In genomic region chr21:29655577-29655976, GRCh38 we compare ENCODE assay signal across 21 cellular contexts.
DNase-seq lines count a peak whose midpoint lies in the region; ATAC-seq, FAIRE-seq and TF ChIP-seq lines count a peak whose summit lies in the region.
"Had no signal": no experiment of that assay in that cellular context is flagged by ENCODE, and none has a peak within 500 bp of the region (broad histone marks: within the 10 kb centered on the region; RNA-seq: fewer than 3 reads in every experiment).

No MANE protein-coding gene starts in this region.

- H3K27ac Mint-ChIP-seq in activated T-cell treated with anti-CD3 and anti-CD28 coated beads, Interleukin-2, amount 50 U/mL, for 72 hours: peak overlapping the region; percentile 64
- H3K27ac Mint-ChIP-seq in CD14-positive monocyte (peak overlapping the region; percentile 93 to 100 (median 98)), endodermal cell (no peak overlapping the region)
- H3K27ac Mint-ChIP-seq: CD8-positive, alpha-beta T cell; H9; HFFc6 had no signal

- no peak for TF ChIP-seq POLR2A in K562 (conservative IDR thresholded peaks at IDR 0.05)

- 97% methylated on average over 6 of the region's 6 CpGs for WGBS in K562 (ENCODE audit: insufficient coverage, low coverage, missing lambda C conversion rate)
- 74 to 85% methylated on average over 5 to 6 of the region's 6 CpGs for WGBS in endodermal cell (ENCODE audit: insufficient coverage in 1 of 2, insufficient read length in 1 of 2), 2 experiments

- FAIRE-seq in K562 (lab: Jason Lieb, UNC): no peak
- FAIRE-seq: GM12891, RCC 7860 had no signal

- H4K20me1 ChIP-seq in BLaER1 treated with 17β-estradiol and CSF1 and Interleukin-3, amounts not matched to agents 10 nM and 100 nM: no peaks in the 10 kb centered on the region
- no peaks in the 10 kb centered on the region for H4K20me1 ChIP-seq in K562 (replicated peaks; ENCODE audit: control insufficient read depth, insufficient read depth, low read length)

- H2AFZ ChIP-seq in K562 (ENCODE audit: low read depth, low read length): no peak overlapping the region; the same call in 1 of the 2 replicates
- H2AFZ ChIP-seq: GM23248 had no signal

- H3K9me1 ChIP-seq in K562 (ENCODE audit: control insufficient read depth, insufficient read depth, low read length): no peaks in the 10 kb centered on the region

- H3K4me3 Mint-ChIP-seq in activated T-cell treated with anti-CD3 and anti-CD28 coated beads, Interleukin-2, amount 50 U/mL, for 72 hours: peak overlapping the region; percentile 40 to 56
- no peak overlapping the region for H3K4me3 Mint-ChIP-seq in CD14-positive monocyte
- no peak overlapping the region for H3K4me3 Mint-ChIP-seq in endodermal cell
- H3K4me3 Mint-ChIP-seq: CD8-positive, alpha-beta T cell; H9; HFFc6 had no signal

- intact Hi-C loops in CD14-positive monocyte (cut with micrococcal nuclease) (no loop called here), K562 (cut with micrococcal nuclease) (loop anchor here (5.0 to 10.0 kb wide), 2 partner anchors 178 to 351 kb away; no protein-coding TSS in a partner anchor), ascending aorta (cut with DNase I) (no loop called here)

- no peak overlapping the region for H3K4me3 ChIP-seq in BLaER1 treated with 17β-estradiol and CSF1 and Interleukin-3, amounts not matched to agents 10 nM and 100 nM
- H3K4me3 ChIP-seq in K562 (no peak overlapping the region), endodermal cell (ENCODE audit: low read length) (no peak overlapping the region), ascending aorta (no peak overlapping the region)

- no peaks in the 10 kb centered on the region for H3K79me2 ChIP-seq in K562 (ENCODE audit: control insufficient read depth, insufficient read depth, low read length)

- peak overlapping the region in 3 of 11 experiments; percentile 75 to 79 (median 75); a peak in 3 of 22 replicates for H3K9ac ChIP-seq in BLaER1 treated with 17β-estradiol and CSF1 and Interleukin-3, amounts not matched to agents 10 nM and 100 nM
- H3K9ac ChIP-seq in K562 (ENCODE audit: insufficient read depth in 1 of 2, low read depth in 2 of 2, low read length in 2 of 2) (no peak overlapping the region), endodermal cell (ENCODE audit: extremely low read depth, low read length, poor library complexity, severe bottlenecking) (no peak overlapping the region)
- H3K9ac ChIP-seq: GM23248 had no signal

- H3K27ac ChIP-seq in BLaER1 treated with 17β-estradiol and CSF1 and Interleukin-3, amounts not matched to agents 10 nM and 100 nM: peak overlapping the region in 10 of 11 experiments; percentile 53 to 93 (median 76); a peak in 17 of 22 replicates
- H3K27ac ChIP-seq in K562 (ENCODE audit: extremely low read depth, low read depth, low read length) (peak overlapping the region; percentile 98), endodermal cell (ENCODE audit: low read depth, low read length) (no peak overlapping the region), ascending aorta (no peak overlapping the region)
- H3K27ac ChIP-seq: GM23248 had no signal

- H3K9me3 Mint-ChIP-seq in activated T-cell treated with anti-CD3 and anti-CD28 coated beads, Interleukin-2, amount 50 U/mL, for 72 hours: peaks cover 3 to 9% of the 10 kb centered on the region in 2 donors
- H3K9me3 Mint-ChIP-seq in CD14-positive monocyte (peaks cover 0 to 12% (median 4%) of the 10 kb centered on the region in 7 donors), endodermal cell (peaks cover 3% of the 10 kb centered on the region)

- no peaks in the 10 kb centered on the region for H3K27me3 Mint-ChIP-seq in activated T-cell treated with anti-CD3 and anti-CD28 coated beads, Interleukin-2, amount 50 U/mL, for 72 hours (ENCODE audit: low read depth)
- no peaks in the 10 kb centered on the region for H3K27me3 Mint-ChIP-seq in CD14-positive monocyte (ENCODE audit: low read depth in 3 of 3)
- no peaks in the 10 kb centered on the region for H3K27me3 Mint-ChIP-seq in endodermal cell (ENCODE audit: insufficient read depth)

- peaks cover 32% of the 10 kb centered on the region for H3K4me1 Mint-ChIP-seq in activated T-cell treated with anti-CD3 and anti-CD28 coated beads, Interleukin-2, amount 50 U/mL, for 72 hours (ENCODE audit: low read depth)
- H3K4me1 Mint-ChIP-seq in CD14-positive monocyte: peaks cover 30% of the 10 kb centered on the region
- H3K4me1 Mint-ChIP-seq in endodermal cell: peaks cover 4% of the 10 kb centered on the region

- TF ChIP-seq CTCF in CD14-positive monocyte (IDR thresholded peaks at IDR 0.05) (no peak), K562 (IDR thresholded peaks at IDR 0.05 in 2 of 3, conservative IDR thresholded peaks at IDR 0.05 in 1 of 3; ENCODE audit: insufficient read depth in 2 of 3, low read depth in 1 of 3, low read length in 3 of 3) (no peak), endodermal cell (conservative IDR thresholded peaks at IDR 0.05) (no peak), ascending aorta (IDR thresholded peaks at IDR 0.05) (no peak)

- no TSS peak for BruUV-seq in K562 (replicated peaks; lab: Mats Ljungman, UMichigan)

- ATAC-seq in activated T-cell treated with anti-CD3 and anti-CD28 coated beads, Interleukin-2, amount 50 U/mL, for 72 hours (replicated peaks in 1 of 2): no peak
- ATAC-seq in K562: no peak
- ATAC-seq: CD8-positive, alpha-beta T cell; Right ventricle myocardium inferior had no signal

- POLR2A ChIA-PET in K562 (lab: Yijun Ruan, JAX): no interaction called here

- in situ Hi-C loops in K562 (cut with MboI): no loop called here

- H3K4me1 ChIP-seq in BLaER1 treated with 17β-estradiol and CSF1 and Interleukin-3, amounts not matched to agents 10 nM and 100 nM: peaks cover 0 to 56% (median 22%) of the 10 kb centered on the region in 10 experiments; a peak in 13 of 20 replicates
- H3K4me1 ChIP-seq in K562 (replicated peaks in 1 of 2; ENCODE audit: control insufficient read depth in 2 of 2, insufficient read depth in 2 of 2, low read length in 2 of 2) (peaks cover 8 to 76% of the 10 kb centered on the region in 2 experiments), endodermal cell (ENCODE audit: control insufficient read depth, insufficient read depth, low read length) (no peaks in the 10 kb centered on the region), ascending aorta (no peaks in the 10 kb centered on the region)

- peak overlapping the region in 6 of 11 experiments; percentile 67 to 86 (median 78); a peak in 10 of 22 replicates for H3K4me2 ChIP-seq in BLaER1 treated with 17β-estradiol and CSF1 and Interleukin-3, amounts not matched to agents 10 nM and 100 nM
- H3K4me2 ChIP-seq in K562 (ENCODE audit: insufficient read depth, low read length): no peak overlapping the region

- no peak for DNase-seq in activated T-cell treated with anti-CD3 and anti-CD28 coated beads, Interleukin-2, amount 50 U/mL, for 72 hours
- no peak for DNase-seq in activated T-cell treated with anti-CD3 and anti-CD28 coated beads, Interleukin-2, amount 50 U/mL, for 1 hour
- DNase-seq in CD14-positive monocyte (ENCODE audit: low spot score): no peak
- DNase-seq in K562 (ENCODE audit: extremely low read depth in 1 of 4, low spot score in 3 of 4): no peak
- no peak for DNase-seq in endodermal cell
- no peak for DNase-seq in ascending aorta (ENCODE audit: low spot score in 2 of 2)
- DNase-seq: CD8-positive, alpha-beta T cell; DMS153; GM23248; H9; HFFc6; Kasumi-1; NCI-H1417; NCI-H1694 treated with DMSO at 0.1 percent for 48 hours; NCI-H446; NCI-H526; OCI-M1 had no signal

- TF ChIP-seq RAD21 in K562 (CRISPR knock-in tag; conservative IDR thresholded peaks at IDR 0.05 in 1 of 2, IDR thresholded peaks at IDR 0.05 in 1 of 2): no peak

- TF ChIP-seq EP300 in K562 (IDR thresholded peaks at IDR 0.05; ENCODE audit: low read length): no peak

- CTCF ChIA-PET in K562 (lab: Yijun Ruan, JAX; ENCODE audit: low intra/inter-chr PET ratio): no interaction called here

- H3K36me3 Mint-ChIP-seq in activated T-cell treated with anti-CD3 and anti-CD28 coated beads, Interleukin-2, amount 50 U/mL, for 72 hours (ENCODE audit: insufficient read depth in 2 of 2): peaks cover 3 to 5% of the 10 kb centered on the region in 2 donors
- H3K36me3 Mint-ChIP-seq in CD14-positive monocyte (peaks cover 12 to 16% of the 10 kb centered on the region in 2 donors), endodermal cell (ENCODE audit: low read depth) (peaks cover 2% of the 10 kb centered on the region)
- H3K36me3 Mint-ChIP-seq: CD8-positive, alpha-beta T cell had no signal

- H3K27me3 ChIP-seq in BLaER1 treated with 17β-estradiol and CSF1 and Interleukin-3, amounts not matched to agents 10 nM and 100 nM: no peaks in the 10 kb centered on the region
- H3K27me3 ChIP-seq in K562 (ENCODE audit: control insufficient read depth in 2 of 2, insufficient read depth in 2 of 2, low read length in 2 of 2) (no peaks in the 10 kb centered on the region), endodermal cell (ENCODE audit: control insufficient read depth, insufficient read depth, low read length, poor library complexity, severe bottlenecking) (no peaks in the 10 kb centered on the region), ascending aorta (no peaks in the 10 kb centered on the region)

- H3K36me3 ChIP-seq in BLaER1 treated with 17β-estradiol and CSF1 and Interleukin-3, amounts not matched to agents 10 nM and 100 nM: no peaks in the 10 kb centered on the region; a peak in 1 of 22 replicates
- H3K36me3 ChIP-seq in K562 (ENCODE audit: control insufficient read depth, insufficient read depth, low read length) (peaks cover 20% of the 10 kb centered on the region), endodermal cell (ENCODE audit: control insufficient read depth, insufficient read depth, low read length) (no peaks in the 10 kb centered on the region), ascending aorta (no peaks in the 10 kb centered on the region)

- H3K9me3 ChIP-seq in BLaER1 treated with 17β-estradiol and CSF1 and Interleukin-3, amounts not matched to agents 10 nM and 100 nM (replicated peaks in 1 of 11): peaks cover 0 to 27% (median 0%) of the 10 kb centered on the region in 11 experiments; a peak in 5 of 22 replicates
- H3K9me3 ChIP-seq in K562 (replicated peaks; ENCODE audit: control insufficient read depth, insufficient read depth, low read depth, low read length) (peaks cover 29% of the 10 kb centered on the region), endodermal cell (ENCODE audit: control insufficient read depth, low read length) (peaks cover 21% of the 10 kb centered on the region), ascending aorta (no peaks in the 10 kb centered on the region)

TF ChIP-seq in K562, 482 proteins besides CTCF, POLR2A, EP300 and RAD21 (continues in another document):
- TF ChIP-seq KDM4B (IDR thresholded peaks at IDR 0.05; ENCODE audit: borderline replicate concordance in 2 of 2, low read depth in 1 of 2): 0 out of 4 replicates have a peak, but pooled peaks of 1 of the 2 experiments have one; percentile 34
- TF ChIP-seq CHD1 (IDR thresholded peaks at IDR 0.05; ENCODE audit: low read length): no peak
- no peak for TF ChIP-seq GTF2E2 (tag; IDR thresholded peaks at IDR 0.05)
- no peak for TF ChIP-seq POLR2H (tag; IDR thresholded peaks at IDR 0.05; ENCODE audit: low read depth)
- TF ChIP-seq NCOA2 (IDR thresholded peaks at IDR 0.05; ENCODE audit: partially characterized antibody in 2 of 2): peak in 1 of 2 experiments; percentile 10
- no peak for TF ChIP-seq RCOR1 (IDR thresholded peaks at IDR 0.05; ENCODE audit: borderline replicate concordance in 1 of 2, low read depth in 2 of 2, low read length in 2 of 2)

Comparison
In these comparisons a context has a peak if more than half of its experiments do, and no peak if none do; other contexts are left out.
1. H3K4me3 Mint-ChIP-seq: peak in activated T-cell treated with anti-CD3 and anti-CD28 coated beads, Interleukin-2, amount 50 U/mL, for 72 hours (2 of 2); none in CD14-positive monocyte (0 of 2) and endodermal cell (single experiment).
2. H3K27ac ChIP-seq: peak in BLaER1 treated with 17β-estradiol and CSF1 and Interleukin-3, amounts not matched to agents 10 nM and 100 nM (10 of 11) and K562 (single experiment); none in endodermal cell (single experiment) and ascending aorta (0 of 2).